Comparison of ENCODE assay signal across 19 cellular contexts in genomic region chr20:44765647-44766367, GRCh38. TPM values are rescaled to one million over a fixed set of nuclear protein-coding genes. Genes with fewer than 3 reads are reported as not detected.
DNase-seq lines count a peak whose midpoint lies in the region; ATAC-seq, FAIRE-seq and TF ChIP-seq lines count a peak whose summit lies in the region.
"Had no signal": no experiment of that assay in that cellular context is flagged by ENCODE, and none has a peak within 500 bp of the region (broad histone marks: within the 10 kb centered on the region; RNA-seq: fewer than 3 reads in every experiment).

No MANE protein-coding gene starts in this region.

- no peak overlapping the region for H2BK5ac ChIP-seq in mesendoderm (ENCODE audit: low read length)

- H3K4me3 ChIP-seq in K562: no peak overlapping the region
- no peak overlapping the region for H3K4me3 ChIP-seq in mesendoderm (ENCODE audit: low read length)
- H3K4me3 ChIP-seq: upper lobe of left lung had no signal

- POLR2A ChIA-PET in K562 (lab: Yijun Ruan, JAX): no interaction called here
- POLR2A ChIA-PET in T-cell (lab: Charles Lee): no interaction called here

- peaks cover 56% of the 10 kb centered on the region for H3K27me3 Mint-ChIP-seq in Calu3 (ENCODE audit: unreplicated experiment)
- H3K27me3 Mint-ChIP-seq in T-cell: peaks cover 18 to 29% of the 10 kb centered on the region in 2 donors
- H3K27me3 Mint-ChIP-seq: activated naive CD4-positive, alpha-beta T cell treated with anti-CD3 and anti-CD28 coated beads, Interleukin-2, amount 50 U/mL, for 24 hours had no signal

- no peak overlapping the region for H3K4ac ChIP-seq in mesendoderm (ENCODE audit: low read depth, low read length)

- no peak overlapping the region for H3K27ac Mint-ChIP-seq in Calu3 (ENCODE audit: unreplicated experiment)
- H3K27ac Mint-ChIP-seq in T-cell: no peak overlapping the region
- H3K27ac Mint-ChIP-seq: activated naive CD4-positive, alpha-beta T cell treated with anti-CD3 and anti-CD28 coated beads, Interleukin-2, amount 50 U/mL, for 24 hours; T-helper 1 cell treated with Interleukin-12 subunit alpha and Interleukin-12 subunit beta and Interleukin-4 antibody, amounts not matched to agents 30 μg/mL and 1 μg/mL, for 36 hours had no signal

- H3K9me1 ChIP-seq in K562 (ENCODE audit: control insufficient read depth, insufficient read depth, low read length): no peaks in the 10 kb centered on the region

- CTCF ChIA-PET in Calu3 (lab: Charles Lee): interaction anchor here (0.6 to 1.0 kb wide), 2 partner anchors 19 to 127 kb away, joined by 3 read pairs; no protein-coding TSS in a partner anchor
- CTCF ChIA-PET in K562 (lab: Yijun Ruan, JAX; ENCODE audit: low intra/inter-chr PET ratio): no interaction called here
- CTCF ChIA-PET in T-cell (lab: Charles Lee): no interaction called here

- no peak for TF ChIP-seq EP300 in K562 (IDR thresholded peaks at IDR 0.05; ENCODE audit: low read length)

- TF ChIP-seq CTCF in Calu3 (IDR thresholded peaks at IDR 0.05; ENCODE audit: unreplicated experiment) (no peak), K562 (IDR thresholded peaks at IDR 0.05 in 2 of 3, conservative IDR thresholded peaks at IDR 0.05 in 1 of 3; ENCODE audit: insufficient read depth in 2 of 3, low read depth in 1 of 3, low read length in 3 of 3) (no peak)

- H3K36me3 ChIP-seq in K562 (ENCODE audit: control insufficient read depth, insufficient read depth, low read length): no peaks in the 10 kb centered on the region
- H3K36me3 ChIP-seq in mesendoderm (ENCODE audit: control insufficient read depth, insufficient read depth, low read length): no peaks in the 10 kb centered on the region
- H3K36me3 ChIP-seq: BE2C, neutrophil, upper lobe of left lung had no signal

- ATAC-seq in K562: no peak; the same call in 2 of the 3 replicates
- no peak for ATAC-seq in GM21367 (IDR thresholded peaks at IDR 0.05; ENCODE audit: unreplicated experiment)
- no peak for ATAC-seq in T-cell (replicated peaks in 1 of 4)

- no peaks in the 10 kb centered on the region for H3K79me1 ChIP-seq in mesendoderm (ENCODE audit: low read length)

- peaks cover 4% of the 10 kb centered on the region; the same call in 1 of the 2 replicates for H4K20me1 ChIP-seq in K562 (replicated peaks; ENCODE audit: control insufficient read depth, insufficient read depth, low read length)

- no peaks in the 10 kb centered on the region for H3K9me3 Mint-ChIP-seq in Calu3 (ENCODE audit: low read depth, unreplicated experiment)
- H3K9me3 Mint-ChIP-seq in T-cell: no peaks in the 10 kb centered on the region
- H3K9me3 Mint-ChIP-seq: activated naive CD4-positive, alpha-beta T cell treated with anti-CD3 and anti-CD28 coated beads, Interleukin-2, amount 50 U/mL, for 24 hours; T-helper 1 cell treated with Interleukin-12 subunit alpha and Interleukin-12 subunit beta and Interleukin-4 antibody, amounts not matched to agents 30 μg/mL and 1 μg/mL, for 36 hours had no signal

- H2BK15ac ChIP-seq in mesendoderm (replicated peaks; ENCODE audit: low read depth): no peak overlapping the region

- H3K18ac ChIP-seq in mesendoderm (ENCODE audit: low read length): no peak overlapping the region

- H3K4me2 ChIP-seq in K562 (ENCODE audit: insufficient read depth, low read length) (no peak overlapping the region), mesendoderm (ENCODE audit: low read length) (no peak overlapping the region)

- H3K23ac ChIP-seq in mesendoderm (ENCODE audit: low read length): no peak overlapping the region

- DNase-seq in Calu3: peak; percentile 41
- DNase-seq in M059J (ENCODE audit: low read depth): peak; percentile 51
- no peak for DNase-seq in K562 (ENCODE audit: extremely low read depth in 1 of 4, low spot score in 3 of 4)
- DNase-seq in mesendoderm: no peak
- DNase-seq in frontal cortex (ENCODE audit: low spot score in 2 of 2): no peak
- DNase-seq in HuH-7 (ENCODE audit: low spot score): no peak
- no peak for DNase-seq in T-cell
- DNase-seq: activated CD4-positive, CD25-positive, alpha-beta regulatory T cell; BE2C; DMS79 treated with DMSO at 0.1 percent for 48 hours; effector memory CD4-positive, alpha-beta T cell; mesenchymal stem cell; NCI-H1694; NCI-H774; upper lobe of left lung had no signal

- H2AFZ ChIP-seq in K562 (ENCODE audit: low read depth, low read length): no peak overlapping the region

- intact Hi-C loops in Calu3 (cut with micrococcal nuclease; ENCODE audit: unreplicated experiment): no loop called here
- intact Hi-C loops in K562 (cut with micrococcal nuclease): no loop called here

- H3K27me3 ChIP-seq in K562 (ENCODE audit: control insufficient read depth in 2 of 2, insufficient read depth in 2 of 2, low read length in 2 of 2) (peaks cover 0 to 41% of the 10 kb centered on the region in 2 experiments; a peak in 4 of 5 replicates), mesendoderm (ENCODE audit: insufficient read depth, low read length, poor library complexity) (no peaks in the 10 kb centered on the region)
- H3K27me3 ChIP-seq: BE2C, upper lobe of left lung had no signal

- no peak for TF ChIP-seq RAD21 in K562 (CRISPR knock-in tag; conservative IDR thresholded peaks at IDR 0.05 in 1 of 2, IDR thresholded peaks at IDR 0.05 in 1 of 2)

- BruUV-seq in Calu3 (replicated peaks; lab: Mats Ljungman, UMichigan) (no TSS peak), K562 (replicated peaks; lab: Mats Ljungman, UMichigan) (no TSS peak)

- no peak for TF ChIP-seq POLR2A in K562 (conservative IDR thresholded peaks at IDR 0.05)

- H2AK5ac ChIP-seq in mesendoderm (ENCODE audit: low read length): no peak overlapping the region

- H3K4me1 Mint-ChIP-seq in Calu3 (ENCODE audit: low read depth, unreplicated experiment) (peaks cover 12% of the 10 kb centered on the region), T-cell (no peaks in the 10 kb centered on the region)
- H3K4me1 Mint-ChIP-seq: activated naive CD4-positive, alpha-beta T cell treated with anti-CD3 and anti-CD28 coated beads, Interleukin-2, amount 50 U/mL, for 24 hours had no signal

- no peaks in the 10 kb centered on the region for H3K9me3 ChIP-seq in K562 (replicated peaks; ENCODE audit: control insufficient read depth, insufficient read depth, low read depth, low read length)
- H3K9me3 ChIP-seq: BE2C, neutrophil, upper lobe of left lung had no signal

- FAIRE-seq in K562 (lab: Jason Lieb, UNC): no peak
- FAIRE-seq in frontal cortex (lab: Jason Lieb, UNC): no peak

- 1% methylated on average over 9 of the region's 9 CpGs for WGBS in K562 (ENCODE audit: insufficient coverage, low coverage, missing lambda C conversion rate)
- no CpG with 5 or more reads among the region's 9 CpGs for WGBS in mesendoderm (ENCODE audit: extremely low coverage, insufficient coverage, low lambda C conversion rate)

- no peak overlapping the region for H3K27ac ChIP-seq in K562 (ENCODE audit: extremely low read depth, low read depth, low read length)
- H3K27ac ChIP-seq in mesendoderm (ENCODE audit: low read depth, low read length): no peak overlapping the region
- H3K27ac ChIP-seq: neutrophil, upper lobe of left lung had no signal

- no peak overlapping the region for H3K4me3 Mint-ChIP-seq in Calu3 (ENCODE audit: low read depth, unreplicated experiment)
- no peak overlapping the region for H3K4me3 Mint-ChIP-seq in T-cell
- H3K4me3 Mint-ChIP-seq: activated naive CD4-positive, alpha-beta T cell treated with anti-CD3 and anti-CD28 coated beads, Interleukin-2, amount 50 U/mL, for 24 hours; T-helper 1 cell treated with Interleukin-12 subunit alpha and Interleukin-12 subunit beta and Interleukin-4 antibody, amounts not matched to agents 30 μg/mL and 1 μg/mL, for 36 hours had no signal

- H4K5ac ChIP-seq in mesendoderm (ENCODE audit: low read length): no peak overlapping the region

- H3K9ac ChIP-seq in K562 (ENCODE audit: insufficient read depth in 1 of 2, low read depth in 2 of 2, low read length in 2 of 2) (no peak overlapping the region), mesendoderm (ENCODE audit: low read length) (no peak overlapping the region)

- H3K79me2 ChIP-seq in K562 (ENCODE audit: control insufficient read depth, insufficient read depth, low read length): no peaks in the 10 kb centered on the region
- H3K79me2 ChIP-seq in mesendoderm (ENCODE audit: control insufficient read depth, insufficient read depth, low read length): no peaks in the 10 kb centered on the region

- no peaks in the 10 kb centered on the region for H3K4me1 ChIP-seq in K562 (replicated peaks in 1 of 2; ENCODE audit: control insufficient read depth in 2 of 2, insufficient read depth in 2 of 2, low read length in 2 of 2)
- peaks cover 12% of the 10 kb centered on the region for H3K4me1 ChIP-seq in mesendoderm (ENCODE audit: control insufficient read depth, low read depth, low read length)

- no peak overlapping the region for H4K8ac ChIP-seq in mesendoderm (ENCODE audit: low read depth, low read length)

- in situ Hi-C loops in K562 (cut with MboI): no loop called here

- H3K36me3 Mint-ChIP-seq in Calu3 (ENCODE audit: insufficient read depth, unreplicated experiment) (no peaks in the 10 kb centered on the region), T-cell (no peaks in the 10 kb centered on the region)
- H3K36me3 Mint-ChIP-seq: activated naive CD4-positive, alpha-beta T cell treated with anti-CD3 and anti-CD28 coated beads, Interleukin-2, amount 50 U/mL, for 24 hours had no signal

- peak overlapping the region; percentile 26 for H3K56ac ChIP-seq in mesendoderm (ENCODE audit: low read length)

- H2BK120ac ChIP-seq in mesendoderm (ENCODE audit: low read depth, low read length): no peak overlapping the region

RNA-seq across cellular contexts. Expression of gene KCNK15, which starts 20.1 kb away (rescaled TPM):
- total RNA-seq in Calu3 (2022): 1.5 and 4.8 TPM in 2 replicates
- total RNA-seq in M059J (2014; rRNA removed; shearing (Covaris generic)): not detected in 2 replicates
- total RNA-seq in K562 (2011; cell fraction: chromatin; rRNA removed; ENCODE audit: low replicate concordance): 0.42 TPM in 1 of 2 replicates, not detected in the other
- 0.79 and 1.0 TPM in 2 replicates for total RNA-seq in K562 (2011; cell fraction: nucleolus; rRNA removed)
- total RNA-seq in K562 (2011; cell fraction: nucleoplasm; rRNA removed): 0.66 TPM in 1 of 2 replicates, not detected in the other
- total RNA-seq in K562 (2014; rRNA removed): 0.16 and 0.23 TPM in 2 replicates
- total RNA-seq in K562 (2014; rRNA removed; fragmentation: Illumina TruSeq; extraction: Trizol): 0.10 TPM in 1 of 2 replicates, not detected in the other
- total RNA-seq in K562 (2015; rRNA removed; fragmentation: Illumina TruSeq; extraction: Trizol): not detected in 2 replicates
- 0.11 and 0.38 TPM in 2 replicates for total RNA-seq in K562 (2021)
- 0.03 TPM in 1 of 2 replicates, not detected in the other for polyA plus RNA-seq in K562 (2011; rRNA removed)
- polyA plus RNA-seq in K562 (2011; cell fraction: cytosol; rRNA removed): 0.01 and 0.10 TPM in 2 replicates
- not detected in 2 replicates for polyA plus RNA-seq in K562 (2011; cell fraction: nucleus; rRNA removed)
- polyA plus RNA-seq in K562 (2012): 0.21 and 0.79 TPM in 2 replicates
- polyA plus RNA-seq in K562 (2014; fragmentation: Illumina TruSeq; extraction: Trizol): 0.07 TPM in 1 of 2 replicates, not detected in the other
- polyA plus RNA-seq in K562 (2014; fragmentation: Nextera tagmentation; extraction: Ambion mirVana): not detected
- 0.30 TPM in 1 of 2 replicates, not detected in the other for polyA plus RNA-seq in K562 (2014; rRNA removed)
- 0.07 TPM in 1 of 2 replicates, not detected in the other for polyA minus RNA-seq in K562 (2011; rRNA and poly(A)+ RNA removed)
- polyA minus RNA-seq in K562 (2011; cell fraction: cytosol; rRNA and poly(A)+ RNA removed): 0.64 TPM in 1 of 2 replicates, not detected in the other
- polyA minus RNA-seq in K562 (2011; cell fraction: nucleus; rRNA and poly(A)+ RNA removed): 0.33 and 0.67 TPM in 2 replicates
- polyA plus RNA-seq in mesendoderm (2013, experiment 1 of 2): 0.55 TPM
- 0.67 TPM for polyA plus RNA-seq in mesendoderm (2013, experiment 2 of 2)
- total RNA-seq in frontal cortex: not detected
- under 1 TPM in 1 of 5 donors, not detected in 4; 0.13 TPM for total RNA-seq in T-cell

RNA-seq across cellular contexts. Expression of gene RIMS4, which starts 44.5 kb away (rescaled TPM):
- total RNA-seq in Calu3 (2022) (0.40 and 0.91 TPM in 2 replicates), K562 (2014; rRNA removed) (not detected in 2 replicates), K562 (2014; rRNA removed; fragmentation: Illumina TruSeq; extraction: Trizol) (not detected in 2 replicates), K562 (2015; rRNA removed; fragmentation: Illumina TruSeq; extraction: Trizol) (not detected in 2 replicates), K562 (2021) (not detected in 2 replicates), frontal cortex (43.2 TPM), T-cell (under 1 TPM in 2 of 5 donors, not detected in 3; 0.06 to 0.12 TPM)
- total RNA-seq in M059J (2014; rRNA removed; shearing (Covaris generic)): 0.02 TPM in 2 replicates
- total RNA-seq in K562 (2011; cell fraction: chromatin; rRNA removed; ENCODE audit: low replicate concordance): not detected in 2 replicates
- total RNA-seq in K562 (2011; cell fraction: nucleolus; rRNA removed): not detected in 2 replicates
- not detected in 2 replicates for total RNA-seq in K562 (2011; cell fraction: nucleoplasm; rRNA removed)
- polyA plus RNA-seq in K562 (2011; rRNA removed) (not detected in 2 replicates), K562 (2014; fragmentation: Illumina TruSeq; extraction: Trizol) (not detected in 2 replicates), K562 (2014; fragmentation: Nextera tagmentation; extraction: Ambion mirVana) (not detected), K562 (2014; rRNA removed) (0.01 and 0.04 TPM in 2 replicates)
- polyA plus RNA-seq in K562 (2011; cell fraction: cytosol; rRNA removed): 0.01 TPM in 1 of 2 replicates, not detected in the other
- not detected in 2 replicates for polyA plus RNA-seq in K562 (2011; cell fraction: nucleus; rRNA removed)
- polyA plus RNA-seq in K562 (2012): 0.03 TPM in 1 of 2 replicates, not detected in the other
- polyA minus RNA-seq in K562 (2011; rRNA and poly(A)+ RNA removed): not detected in 2 replicates
- not detected in 2 replicates for polyA minus RNA-seq in K562 (2011; cell fraction: cytosol; rRNA and poly(A)+ RNA removed)
- polyA minus RNA-seq in K562 (2011; cell fraction: nucleus; rRNA and poly(A)+ RNA removed): not detected in 2 replicates
- 9.4 TPM for polyA plus RNA-seq in mesendoderm (2013, experiment 1 of 2)
- 9.5 TPM for polyA plus RNA-seq in mesendoderm (2013, experiment 2 of 2)

RNA-seq across cellular contexts. Expression of gene CCN5, which starts 50.6 kb away (rescaled TPM):
- 0.94 and 1.9 TPM in 2 replicates for total RNA-seq in Calu3 (2022)
- 0.44 TPM in 1 of 2 replicates, not detected in the other for total RNA-seq in M059J (2014; rRNA removed; shearing (Covaris generic))
- not detected in 2 replicates for total RNA-seq in K562 (2011; cell fraction: chromatin; rRNA removed; ENCODE audit: low replicate concordance)
- total RNA-seq in K562 (2011; cell fraction: nucleolus; rRNA removed): not detected in 2 replicates
- total RNA-seq in K562 (2011; cell fraction: nucleoplasm; rRNA removed): not detected in 2 replicates
- not detected in 2 replicates for total RNA-seq in K562 (2014; rRNA removed)
- not detected in 2 replicates for total RNA-seq in K562 (2014; rRNA removed; fragmentation: Illumina TruSeq; extraction: Trizol)
- not detected in 2 replicates for total RNA-seq in K562 (2015; rRNA removed; fragmentation: Illumina TruSeq; extraction: Trizol)
- total RNA-seq in K562 (2021): not detected in 2 replicates
- polyA plus RNA-seq in K562 (2011; rRNA removed): not detected in 2 replicates
- not detected in 2 replicates for polyA plus RNA-seq in K562 (2011; cell fraction: cytosol; rRNA removed)
- polyA plus RNA-seq in K562 (2011; cell fraction: nucleus; rRNA removed): not detected in 2 replicates
- polyA plus RNA-seq in K562 (2012): 0.07 TPM in 1 of 2 replicates, not detected in the other
- not detected in 2 replicates for polyA plus RNA-seq in K562 (2014; fragmentation: Illumina TruSeq; extraction: Trizol)
- not detected for polyA plus RNA-seq in K562 (2014; fragmentation: Nextera tagmentation; extraction: Ambion mirVana)
- polyA plus RNA-seq in K562 (2014; rRNA removed): not detected in 2 replicates
- not detected in 2 replicates for polyA minus RNA-seq in K562 (2011; rRNA and poly(A)+ RNA removed)
- 2.9 and 3.7 TPM in 2 replicates for polyA minus RNA-seq in K562 (2011; cell fraction: cytosol; rRNA and poly(A)+ RNA removed)
- 0.56 and 0.81 TPM in 2 replicates for polyA minus RNA-seq in K562 (2011; cell fraction: nucleus; rRNA and poly(A)+ RNA removed)
- polyA plus RNA-seq in mesendoderm (2013, experiment 1 of 2): not detected
- polyA plus RNA-seq in mesendoderm (2013, experiment 2 of 2): not detected
- not detected for total RNA-seq in frontal cortex
- under 1 TPM in 3 of 5 donors, not detected in 2; 0.13 to 0.41 (median 0.29) TPM for total RNA-seq in T-cell

Comparison
In these comparisons a context has a peak if more than half of its experiments do, and no peak if none do; other contexts are left out.
1. DNase-seq: peak in Calu3 (single experiment) and M059J (single experiment); none in K562 (0 of 4), mesendoderm (single experiment), frontal cortex (0 of 2), HuH-7 (single experiment) and T-cell (0 of 34).
2. RNA of gene RIMS4, which starts 44.5 kb away (total RNA-seq): 43.2 TPM in frontal cortex (single experiment); 0.40 to 0.91 TPM in Calu3, 0.06 to 0.12 TPM in T-cell, 0.02 TPM in M059J and not detected in K562; every median in the first group is over 10 times any median in the second.